ENCODE assay signal across 8 cellular contexts in the genomic region with DNA sequence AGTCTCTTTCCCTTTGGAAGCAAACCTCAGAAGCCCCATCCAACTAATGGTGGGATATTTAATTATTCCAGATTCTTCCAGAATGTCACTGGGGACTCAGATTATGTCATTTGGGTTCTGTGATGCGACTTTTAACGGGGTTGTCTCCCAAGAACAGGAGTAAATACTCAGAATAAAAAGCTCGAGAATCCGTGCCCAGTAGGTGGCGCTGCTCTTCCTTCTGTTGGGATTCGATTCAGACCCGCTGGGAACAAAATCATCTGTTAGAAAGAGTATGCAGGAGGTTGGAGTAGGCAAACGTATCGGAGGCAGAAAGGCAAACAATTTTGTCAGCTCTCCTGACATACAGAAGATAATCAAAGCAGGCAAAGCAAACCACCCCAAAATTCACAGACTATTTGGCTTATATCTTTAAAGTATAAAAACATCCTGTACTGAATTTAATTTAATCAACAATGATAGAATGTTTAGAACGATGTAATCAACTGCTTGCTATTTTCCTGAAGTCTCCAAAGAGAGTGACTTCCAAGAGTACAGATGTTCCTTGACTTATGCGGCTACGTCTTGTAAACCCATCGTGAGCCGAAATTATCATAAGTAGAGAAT.
A peak's percentile ranks its signal among the peaks of the same experiment; 100 is the strongest.
DNase-seq lines count a peak whose midpoint lies in the region; ATAC-seq lines count a peak whose summit lies in the region.

No MANE protein-coding gene starts in this region.

- H3K36me3 Mint-ChIP-seq in effector memory CD8-positive, alpha-beta T cell (ENCODE audit: insufficient read depth), result peaks cover 2% of the 10 kb centered on the region

- peaks cover 26 to 60% of the 10 kb centered on the region in 2 donors for H3K27me3 Mint-ChIP-seq in effector memory CD8-positive, alpha-beta T cell

- peaks cover 1 to 9% of the 10 kb centered on the region in 2 donors for H3K4me1 Mint-ChIP-seq in effector memory CD8-positive, alpha-beta T cell (ENCODE audit: low read depth in 2 of 2)

- no peaks in the 10 kb centered on the region for H3K9me3 Mint-ChIP-seq in effector memory CD8-positive, alpha-beta T cell

- no peak overlapping the region for H3K27ac Mint-ChIP-seq in effector memory CD8-positive, alpha-beta T cell

- ATAC-seq in HG03565 (IDR thresholded peaks at IDR 0.05; ENCODE audit: unreplicated experiment), result peak; percentile 40
- peak; percentile 39 for ATAC-seq in effector memory CD8-positive, alpha-beta T cell (replicated peaks)
- no peak for ATAC-seq in HG02870 (IDR thresholded peaks at IDR 0.05; ENCODE audit: unreplicated experiment)

- H3K4me3 Mint-ChIP-seq in effector memory CD8-positive, alpha-beta T cell, result no peak overlapping the region

- DNase-seq in GF-D8 (lab: John Stamatoyannopoulos, UW) (peak; percentile 8), NCI-H69 (lab: John Stamatoyannopoulos, UW) (peak; percentile 93), medulla oblongata (ENCODE audit: extremely low spot score) (peak; percentile 97)
- peak; percentile 78 to 84 for DNase-seq in activated CD4-positive, alpha-beta T cell treated with anti-CD3 and anti-CD28 coated beads, Interleukin-2, amount 50 U/mL, for 48 hours
- peak; percentile 45 to 60 (median 46) for DNase-seq in effector memory CD8-positive, alpha-beta T cell
- DNase-seq in stimulated activated CD8-positive, alpha-beta memory T cell treated with anti-CD3 and anti-CD28 coated beads, Interleukin-15, amount 100 ng/mL, for 1 hour (ENCODE audit: low read depth), result peak; percentile 42

Comparison
In these comparisons a context has a peak if more than half of its experiments do, and no peak if none do; other contexts are left out.
1. DNase-seq: peak in every context shown above with its lines; median percentile 97 in medulla oblongata; 93 in NCI-H69; 81 in activated CD4-positive, alpha-beta T cell treated with anti-CD3 and anti-CD28 coated beads, Interleukin-2, amount 50 U/mL, for 48 hours; 46 in effector memory CD8-positive, alpha-beta T cell; 42 in stimulated activated CD8-positive, alpha-beta memory T cell treated with anti-CD3 and anti-CD28 coated beads, Interleukin-15, amount 100 ng/mL, for 1 hour; 8 in GF-D8.